10 cellular contexts compared by ENCODE assay signal in the genomic region with DNA sequence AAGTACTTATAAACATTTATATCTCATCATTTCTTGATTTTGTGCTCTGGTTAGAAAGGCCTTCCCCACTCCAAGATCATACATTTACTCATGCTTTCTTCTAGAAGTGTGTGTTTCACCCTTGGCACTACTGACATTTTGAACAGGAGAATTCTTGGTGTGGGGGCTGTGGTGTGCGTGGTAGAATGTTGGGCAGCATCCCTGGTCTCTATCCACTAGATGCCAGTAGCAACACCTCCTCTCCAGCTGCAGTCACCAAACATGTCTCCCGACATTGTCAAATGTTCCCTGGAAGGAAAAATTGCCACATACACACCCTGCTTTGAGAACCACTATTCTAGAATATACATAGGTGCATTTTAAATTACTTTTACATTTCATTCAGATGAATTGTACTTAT. TPM values are rescaled to one million over a fixed set of nuclear protein-coding genes. Genes with fewer than 3 reads are reported as not detected.
A peak's percentile ranks its signal among the peaks of the same experiment; 100 is the strongest.
DNase-seq lines count a peak whose midpoint lies in the region; ATAC-seq and FAIRE-seq lines count a peak whose summit lies in the region.
"Had no signal": no experiment of that assay in that cellular context is flagged by ENCODE, and none has a peak within 500 bp of the region (broad histone marks: within the 10 kb centered on the region; RNA-seq: fewer than 3 reads in every experiment).

No MANE protein-coding gene starts in this region.

- H3K36me3 ChIP-seq in small intestine (ENCODE audit: control insufficient read depth in 2 of 2, insufficient read depth in 2 of 2, low read length in 2 of 2): no peaks in the 10 kb centered on the region

- 6 to 22% (median 11%) methylated on average over 2 of the region's 2 CpGs for WGBS in small intestine, 3 donors

- H3K27me3 ChIP-seq in small intestine (ENCODE audit: control insufficient read depth in 2 of 2, insufficient read depth in 2 of 2, low read length in 2 of 2): no peaks in the 10 kb centered on the region

- no peak overlapping the region for H3K27ac ChIP-seq in small intestine (ENCODE audit: low read depth in 1 of 2, low read length in 1 of 2)

- ATAC-seq in Right ventricle myocardium superior (ENCODE audit: poor library complexity): peak; percentile 80
- ATAC-seq in HG03280 (IDR thresholded peaks at IDR 0.05; ENCODE audit: unreplicated experiment): no peak

- H3K4me3 ChIP-seq in small intestine (ENCODE audit: low read depth in 1 of 2, low read length in 2 of 2): no peak overlapping the region

- DNase-seq in SIG-M5 treated with dmso at 0.1 percent for 504 hours (lab: John Stamatoyannopoulos, UW; ENCODE audit: unreplicated experiment) (peak; percentile 35), SIG-M5 (lab: John Stamatoyannopoulos, UW) (no peak), SK-MEL-5 (ENCODE audit: low read depth, low spot score) (peak; percentile 82), Right ventricle myocardium superior (no peak), small intestine (peak; percentile 55), NCI-H1105 (lab: John Stamatoyannopoulos, UW) (no peak), NOMO-1 treated with dmso at 0.1 percent for 144 hours (lab: John Stamatoyannopoulos, UW; ENCODE audit: unreplicated experiment) (no peak)
- DNase-seq: activated B cell treated with CpG ODN at 0.5 μM for 24 hours, naive B cell had no signal

- H3K9me3 ChIP-seq in small intestine (ENCODE audit: control insufficient read depth, low read depth): no peaks in the 10 kb centered on the region

- intact Hi-C loops in Right ventricle myocardium superior (cut with DNase I): no loop called here

- in situ Hi-C loops in SK-MEL-5 (cut with HindIII; ENCODE audit: low pct_unique_long_range_greater_than_20kb, low sequenced_read_pairs): no loop called here

- no peak for FAIRE-seq in small intestine (lab: Jason Lieb, UNC)

- H3K4me1 ChIP-seq in small intestine (ENCODE audit: control insufficient read depth in 2 of 2, insufficient read depth in 1 of 2, low read depth in 1 of 2, low read length in 1 of 2): no peaks in the 10 kb centered on the region

RNA-seq across cellular contexts. Expression of a gene that starts 8.7 kb away (rescaled TPM):
- total RNA-seq in SK-MEL-5 (2014; rRNA removed; shearing (Covaris generic)): 191 and 210 TPM in 2 replicates
- polyA plus RNA-seq in SK-MEL-5 (2015; cell fraction: cytosol; rRNA removed): 136 and 144 TPM in 2 replicates
- polyA plus RNA-seq in SK-MEL-5 (2015; cell fraction: nucleus; rRNA removed): 304 and 312 TPM in 2 replicates
- 9.9 TPM for total RNA-seq in Right ventricle myocardium superior
- 10 to 100 TPM; 20.0 to 47.9 (median 22.6) TPM for polyA plus RNA-seq in small intestine

Comparison
In these comparisons a context has a peak if more than half of its experiments do, and no peak if none do; other contexts are left out.
1. DNase-seq: peak in SIG-M5 treated with dmso at 0.1 percent for 504 hours (single experiment), SK-MEL-5 (single experiment) and small intestine (single experiment); none in SIG-M5 (single experiment), Right ventricle myocardium superior (single experiment), NCI-H1105 (single experiment) and NOMO-1 treated with dmso at 0.1 percent for 144 hours (single experiment).
2. RNA of a gene that starts 8.7 kb away (total RNA-seq): 191 to 210 TPM in SK-MEL-5; 9.9 TPM in Right ventricle myocardium superior (single experiment); every median in the first group is over 10 times any median in the second.